In genomic region chr2:31233741-31234689, GRCh38 we compare ENCODE assay signal across 8 cellular contexts. TPM values are rescaled to one million over a fixed set of nuclear protein-coding genes. Genes with fewer than 3 reads are reported as not detected.
DNase-seq lines count a peak whose midpoint lies in the region; ATAC-seq and TF ChIP-seq lines count a peak whose summit lies in the region.

Gene EHD3 (plus strand): TSS chr2:31234152. CDS start chr2:31234622, 470 bp downstream.

- no peaks in the 10 kb centered on the region for H3K36me3 Mint-ChIP-seq in activated CD4-positive, alpha-beta T cell treated with anti-CD3 and anti-CD28 coated beads, Interleukin-2, amount 10 ng/mL, durations not matched to agents 24 days and 14 days (ENCODE audit: low read depth)

- H3K4me3 Mint-ChIP-seq in activated CD4-positive, alpha-beta T cell treated with anti-CD3 and anti-CD28 coated beads, Interleukin-2, amount 10 ng/mL, durations not matched to agents 24 days and 14 days, result peak within 1 kb of the TSS; percentile 77

- no peak within 1 kb of the TSS for H3K27ac ChIP-seq in 22Rv1

- H3K27me3 Mint-ChIP-seq in activated CD4-positive, alpha-beta T cell treated with anti-CD3 and anti-CD28 coated beads, Interleukin-2, amount 10 ng/mL, durations not matched to agents 24 days and 14 days, result peaks cover 19% of the 10 kb centered on the region

- intact Hi-C loops in activated CD4-positive, alpha-beta T cell treated with anti-CD3 and anti-CD28 coated beads, Interleukin-2, amount 10 ng/mL, durations not matched to agents 24 days and 14 days (cut with micrococcal nuclease), result loop anchor here (5.0 kb wide), 1 partner anchor 98 kb away; no protein-coding TSS in a partner anchor

- peak; percentile 84 for TF ChIP-seq CTCF in 22Rv1 (IDR thresholded peaks at IDR 0.05)

- H3K9me3 Mint-ChIP-seq in activated CD4-positive, alpha-beta T cell treated with anti-CD3 and anti-CD28 coated beads, Interleukin-2, amount 10 ng/mL, durations not matched to agents 24 days and 14 days, result no peaks in the 10 kb centered on the region

- H3K27ac Mint-ChIP-seq in activated CD4-positive, alpha-beta T cell treated with anti-CD3 and anti-CD28 coated beads, Interleukin-2, amount 10 ng/mL, durations not matched to agents 24 days and 14 days, result peak within 1 kb of the TSS; percentile 17

- H3K4me1 Mint-ChIP-seq in activated CD4-positive, alpha-beta T cell treated with anti-CD3 and anti-CD28 coated beads, Interleukin-2, amount 10 ng/mL, durations not matched to agents 24 days and 14 days, result peaks cover 8% of the 10 kb centered on the region

- ATAC-seq in GM18520 (IDR thresholded peaks at IDR 0.05; ENCODE audit: unreplicated experiment) (peak; percentile 82), HG03095 (IDR thresholded peaks at IDR 0.05; ENCODE audit: unreplicated experiment) (peak; percentile 96), left lobe of liver (peak; percentile 93)

- DNase-seq in NCI-H2227 (lab: John Stamatoyannopoulos, UW; ENCODE audit: unreplicated experiment), result peak; percentile 97
- peak; percentile 93 for DNase-seq in activated CD4-positive, alpha-beta T cell treated with anti-CD3 and anti-CD28 coated beads, Interleukin-2, amount 10 ng/mL, durations not matched to agents 24 days and 14 days
- DNase-seq in dedifferentiated amniotic fluid mesenchymal stem cell (ENCODE audit: extremely low spot score), result peak; percentile 88
- DNase-seq in left lobe of liver (ENCODE audit: low spot score), result peak; percentile 77
- DNase-seq in stimulated activated CD4-positive, alpha-beta T cell treated with anti-CD3 and anti-CD28 coated beads, Interleukin-2, amount 100 ng/mL, for 24 hours, result peak; percentile 80 to 86

RNA-seq across cellular contexts. Expression of gene EHD3, which starts in this region (rescaled TPM):
- 1.3 and 1.5 TPM in 2 replicates for total RNA-seq in activated CD4-positive, alpha-beta T cell treated with anti-CD3 and anti-CD28 coated beads, Interleukin-2, amount 10 ng/mL, durations not matched to agents 24 days and 14 days
- 10.6 TPM for total RNA-seq in left lobe of liver
